Comparison of ENCODE assay signal across 27 cellular contexts in genomic region chr14:99062216-99062615, GRCh38.
"Had no signal": no experiment of that assay in that cellular context is flagged by ENCODE, and none has a peak within 500 bp of the region (broad histone marks: within the 10 kb centered on the region; RNA-seq: fewer than 3 reads in every experiment).

No MANE protein-coding gene starts in this region.

- DNase-seq: activated CD4-positive, alpha-beta memory T cell treated with anti-CD3 and anti-CD28 coated beads for 36 hours; activated CD4-positive, alpha-beta T cell treated with anti-CD3 and anti-CD28 coated beads for 36 hours; activated CD4-positive, alpha-beta T cell treated with anti-CD3 and anti-CD28 coated beads, Interleukin-2, amount 10 ng/mL, durations not matched to agents 24 days and 14 days; activated CD4-positive, CD25-positive, alpha-beta regulatory T cell; activated CD4-positive, CD25-positive, alpha-beta regulatory T cell treated with anti-CD3 and anti-CD28 coated beads, Interleukin-2, amount 50 U/mL, for 72 hours; activated CD8-positive, alpha-beta T cell treated with anti-CD3 and anti-CD28 coated beads, Interleukin-2, amount 10 ng/mL, durations not matched to agents 7 days and 5 days; activated effector memory CD4-positive, alpha-beta T cell treated with anti-CD3 and anti-CD28 coated beads, Interleukin-2, amount 50 U/mL, for 16 hours; activated naive CD4-positive, alpha-beta T cell treated with anti-CD3 and anti-CD28 coated beads for 36 hours; activated naive CD8-positive, alpha-beta T cell treated with anti-CD3 and anti-CD28 coated beads for 36 hours; activated naive CD8-positive, alpha-beta T cell treated with anti-CD3 and anti-CD28 coated beads, Interleukin-2, amount 50 U/mL, for 24 hours; activated T-cell treated with anti-CD3 and anti-CD28 coated beads, Interleukin-2, amount 50 U/mL, for 4 hours; amygdala; aorta; body of pancreas; cortex of kidney; dermis blood vessel endothelial cell; effector CD4-positive, alpha-beta T cell; effector memory CD8-positive, alpha-beta T cell; erythroblast; foreskin melanocyte; heart right ventricle; T-helper 1 cell; T-helper 2 cell had no signal

- H3K4me3 ChIP-seq: adrenal gland, body of pancreas, cardiac muscle cell, esophagus muscularis mucosa, gastroesophageal sphincter, heart right ventricle had no signal

- H3K27me3 ChIP-seq: adrenal gland, body of pancreas, cardiac muscle cell, gastroesophageal sphincter had no signal

- H3K27ac ChIP-seq: adrenal gland, body of pancreas, cardiac muscle cell, esophagus muscularis mucosa, gastroesophageal sphincter, heart right ventricle had no signal

- H3K9me3 ChIP-seq: adrenal gland, body of pancreas, heart right ventricle had no signal

- H3K4me1 ChIP-seq: adrenal gland, esophagus muscularis mucosa, gastroesophageal sphincter, heart right ventricle had no signal

- H3K36me3 ChIP-seq: adrenal gland, cardiac muscle cell, esophagus muscularis mucosa, gastroesophageal sphincter, heart right ventricle had no signal
